In the genomic region with DNA sequence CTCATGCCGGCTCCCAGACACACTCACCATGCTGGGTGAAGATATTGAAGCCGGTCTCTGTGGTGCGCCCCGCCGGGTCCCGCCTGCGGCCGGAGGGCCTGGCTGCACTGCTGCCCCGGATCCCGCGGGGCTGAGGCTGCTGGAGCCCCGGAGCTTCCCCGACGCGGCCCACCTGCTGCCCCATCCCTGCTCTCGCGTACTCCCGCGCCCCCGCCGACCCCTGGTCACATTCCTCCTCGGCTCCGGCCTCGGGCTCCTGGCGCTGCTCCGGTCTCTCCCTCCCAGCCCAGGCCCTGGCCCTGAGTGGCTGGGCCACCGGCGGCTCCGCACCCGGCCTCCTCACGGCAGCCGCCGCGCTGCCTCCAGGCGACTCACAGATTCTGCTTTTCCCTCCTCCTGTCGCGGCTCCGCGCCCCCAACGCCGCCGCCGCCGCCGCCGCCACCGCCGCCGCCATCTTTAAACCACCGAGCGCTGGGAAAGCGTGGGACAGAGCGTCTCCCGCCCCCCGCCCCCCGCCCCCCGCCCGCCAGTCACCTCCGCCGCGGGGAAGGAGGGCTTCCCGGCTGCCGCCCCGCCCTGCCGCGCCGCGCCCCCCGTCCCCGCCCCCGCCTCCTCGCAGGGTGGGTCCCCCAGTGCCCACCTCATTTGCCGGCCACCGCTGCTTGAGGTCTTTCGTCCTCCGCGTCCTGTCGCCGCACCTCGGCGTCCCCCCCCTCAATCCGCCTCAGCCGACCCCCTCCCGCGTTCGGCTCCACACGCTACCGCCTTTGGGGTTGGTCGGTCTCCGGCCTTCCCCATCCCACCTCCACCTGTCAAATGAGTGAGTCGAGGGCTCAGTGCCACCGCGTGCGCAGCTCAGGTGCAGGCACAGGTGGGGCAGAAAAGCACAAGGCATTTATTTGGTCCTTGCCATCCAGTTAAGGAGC, we compare ENCODE assay signal across 1 cellular context.
TF ChIP-seq lines count a peak whose summit lies in the region.

A gene (minus strand): TSS at position 464 of the 927 bp plus-strand sequence. CDS start 280 bp downstream, at position 184.

TF ChIP-seq in K562, 482 proteins besides CTCF, POLR2A, EP300 and RAD21 (continued from another document and continues in another):
- TF ChIP-seq, protein P1, sequence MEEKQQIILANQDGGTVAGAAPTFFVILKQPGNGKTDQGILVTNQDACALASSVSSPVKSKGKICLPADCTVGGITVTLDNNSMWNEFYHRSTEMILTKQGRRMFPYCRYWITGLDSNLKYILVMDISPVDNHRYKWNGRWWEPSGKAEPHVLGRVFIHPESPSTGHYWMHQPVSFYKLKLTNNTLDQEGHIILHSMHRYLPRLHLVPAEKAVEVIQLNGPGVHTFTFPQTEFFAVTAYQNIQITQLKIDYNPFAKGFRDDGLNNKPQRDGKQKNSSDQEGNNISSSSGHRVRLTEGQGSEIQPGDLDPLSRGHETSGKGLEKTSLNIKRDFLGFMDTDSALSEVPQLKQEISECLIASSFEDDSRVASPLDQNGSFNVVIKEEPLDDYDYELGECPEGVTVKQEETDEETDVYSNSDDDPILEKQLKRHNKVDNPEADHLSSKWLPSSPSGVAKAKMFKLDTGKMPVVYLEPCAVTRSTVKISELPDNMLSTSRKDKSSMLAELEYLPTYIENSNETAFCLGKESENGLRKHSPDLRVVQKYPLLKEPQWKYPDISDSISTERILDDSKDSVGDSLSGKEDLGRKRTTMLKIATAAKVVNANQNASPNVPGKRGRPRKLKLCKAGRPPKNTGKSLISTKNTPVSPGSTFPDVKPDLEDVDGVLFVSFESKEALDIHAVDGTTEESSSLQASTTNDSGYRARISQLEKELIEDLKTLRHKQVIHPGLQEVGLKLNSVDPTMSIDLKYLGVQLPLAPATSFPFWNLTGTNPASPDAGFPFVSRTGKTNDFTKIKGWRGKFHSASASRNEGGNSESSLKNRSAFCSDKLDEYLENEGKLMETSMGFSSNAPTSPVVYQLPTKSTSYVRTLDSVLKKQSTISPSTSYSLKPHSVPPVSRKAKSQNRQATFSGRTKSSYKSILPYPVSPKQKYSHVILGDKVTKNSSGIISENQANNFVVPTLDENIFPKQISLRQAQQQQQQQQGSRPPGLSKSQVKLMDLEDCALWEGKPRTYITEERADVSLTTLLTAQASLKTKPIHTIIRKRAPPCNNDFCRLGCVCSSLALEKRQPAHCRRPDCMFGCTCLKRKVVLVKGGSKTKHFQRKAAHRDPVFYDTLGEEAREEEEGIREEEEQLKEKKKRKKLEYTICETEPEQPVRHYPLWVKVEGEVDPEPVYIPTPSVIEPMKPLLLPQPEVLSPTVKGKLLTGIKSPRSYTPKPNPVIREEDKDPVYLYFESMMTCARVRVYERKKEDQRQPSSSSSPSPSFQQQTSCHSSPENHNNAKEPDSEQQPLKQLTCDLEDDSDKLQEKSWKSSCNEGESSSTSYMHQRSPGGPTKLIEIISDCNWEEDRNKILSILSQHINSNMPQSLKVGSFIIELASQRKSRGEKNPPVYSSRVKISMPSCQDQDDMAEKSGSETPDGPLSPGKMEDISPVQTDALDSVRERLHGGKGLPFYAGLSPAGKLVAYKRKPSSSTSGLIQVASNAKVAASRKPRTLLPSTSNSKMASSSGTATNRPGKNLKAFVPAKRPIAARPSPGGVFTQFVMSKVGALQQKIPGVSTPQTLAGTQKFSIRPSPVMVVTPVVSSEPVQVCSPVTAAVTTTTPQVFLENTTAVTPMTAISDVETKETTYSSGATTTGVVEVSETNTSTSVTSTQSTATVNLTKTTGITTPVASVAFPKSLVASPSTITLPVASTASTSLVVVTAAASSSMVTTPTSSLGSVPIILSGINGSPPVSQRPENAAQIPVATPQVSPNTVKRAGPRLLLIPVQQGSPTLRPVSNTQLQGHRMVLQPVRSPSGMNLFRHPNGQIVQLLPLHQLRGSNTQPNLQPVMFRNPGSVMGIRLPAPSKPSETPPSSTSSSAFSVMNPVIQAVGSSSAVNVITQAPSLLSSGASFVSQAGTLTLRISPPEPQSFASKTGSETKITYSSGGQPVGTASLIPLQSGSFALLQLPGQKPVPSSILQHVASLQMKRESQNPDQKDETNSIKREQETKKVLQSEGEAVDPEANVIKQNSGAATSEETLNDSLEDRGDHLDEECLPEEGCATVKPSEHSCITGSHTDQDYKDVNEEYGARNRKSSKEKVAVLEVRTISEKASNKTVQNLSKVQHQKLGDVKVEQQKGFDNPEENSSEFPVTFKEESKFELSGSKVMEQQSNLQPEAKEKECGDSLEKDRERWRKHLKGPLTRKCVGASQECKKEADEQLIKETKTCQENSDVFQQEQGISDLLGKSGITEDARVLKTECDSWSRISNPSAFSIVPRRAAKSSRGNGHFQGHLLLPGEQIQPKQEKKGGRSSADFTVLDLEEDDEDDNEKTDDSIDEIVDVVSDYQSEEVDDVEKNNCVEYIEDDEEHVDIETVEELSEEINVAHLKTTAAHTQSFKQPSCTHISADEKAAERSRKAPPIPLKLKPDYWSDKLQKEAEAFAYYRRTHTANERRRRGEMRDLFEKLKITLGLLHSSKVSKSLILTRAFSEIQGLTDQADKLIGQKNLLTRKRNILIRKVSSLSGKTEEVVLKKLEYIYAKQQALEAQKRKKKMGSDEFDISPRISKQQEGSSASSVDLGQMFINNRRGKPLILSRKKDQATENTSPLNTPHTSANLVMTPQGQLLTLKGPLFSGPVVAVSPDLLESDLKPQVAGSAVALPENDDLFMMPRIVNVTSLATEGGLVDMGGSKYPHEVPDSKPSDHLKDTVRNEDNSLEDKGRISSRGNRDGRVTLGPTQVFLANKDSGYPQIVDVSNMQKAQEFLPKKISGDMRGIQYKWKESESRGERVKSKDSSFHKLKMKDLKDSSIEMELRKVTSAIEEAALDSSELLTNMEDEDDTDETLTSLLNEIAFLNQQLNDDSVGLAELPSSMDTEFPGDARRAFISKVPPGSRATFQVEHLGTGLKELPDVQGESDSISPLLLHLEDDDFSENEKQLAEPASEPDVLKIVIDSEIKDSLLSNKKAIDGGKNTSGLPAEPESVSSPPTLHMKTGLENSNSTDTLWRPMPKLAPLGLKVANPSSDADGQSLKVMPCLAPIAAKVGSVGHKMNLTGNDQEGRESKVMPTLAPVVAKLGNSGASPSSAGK (IDR thresholded peaks at IDR 0.05), result peak; percentile 76
- TF ChIP-seq KDM5B (IDR thresholded peaks at IDR 0.05; ENCODE audit: insufficient replicate concordance, low read depth, low read length) (peak; percentile 51), ZNF143 (CRISPR knock-in tag; IDR thresholded peaks at IDR 0.05) (no peak), BCL6 (CRISPR knock-in tag; IDR thresholded peaks at IDR 0.05) (no peak), TAL1 (IDR thresholded peaks at IDR 0.05) (no peak), MTA2 (IDR thresholded peaks at IDR 0.05; ENCODE audit: low read depth) (no peak), FIP1L1 (IDR thresholded peaks at IDR 0.05; ENCODE audit: low read depth, low read length, poor library complexity, severe bottlenecking) (peak; percentile 73), CSDE1 (IDR thresholded peaks at IDR 0.05) (no peak), MEIS2 (IDR thresholded peaks at IDR 0.05; ENCODE audit: partially characterized antibody) (no peak)
- TF ChIP-seq, protein P2, sequence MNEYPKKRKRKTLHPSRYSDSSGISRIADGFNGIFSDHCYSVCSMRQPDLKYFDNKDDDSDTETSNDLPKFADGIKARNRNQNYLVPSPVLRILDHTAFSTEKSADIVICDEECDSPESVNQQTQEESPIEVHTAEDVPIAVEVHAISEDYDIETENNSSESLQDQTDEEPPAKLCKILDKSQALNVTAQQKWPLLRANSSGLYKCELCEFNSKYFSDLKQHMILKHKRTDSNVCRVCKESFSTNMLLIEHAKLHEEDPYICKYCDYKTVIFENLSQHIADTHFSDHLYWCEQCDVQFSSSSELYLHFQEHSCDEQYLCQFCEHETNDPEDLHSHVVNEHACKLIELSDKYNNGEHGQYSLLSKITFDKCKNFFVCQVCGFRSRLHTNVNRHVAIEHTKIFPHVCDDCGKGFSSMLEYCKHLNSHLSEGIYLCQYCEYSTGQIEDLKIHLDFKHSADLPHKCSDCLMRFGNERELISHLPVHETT (CRISPR knock-in tag; conservative IDR thresholded peaks at IDR 0.05 in 1 of 2, IDR thresholded peaks at IDR 0.05 in 1 of 2), result peak in 1 of 2 experiments; percentile 68; a peak in 2 of 4 replicates
- TF ChIP-seq, protein P3, sequence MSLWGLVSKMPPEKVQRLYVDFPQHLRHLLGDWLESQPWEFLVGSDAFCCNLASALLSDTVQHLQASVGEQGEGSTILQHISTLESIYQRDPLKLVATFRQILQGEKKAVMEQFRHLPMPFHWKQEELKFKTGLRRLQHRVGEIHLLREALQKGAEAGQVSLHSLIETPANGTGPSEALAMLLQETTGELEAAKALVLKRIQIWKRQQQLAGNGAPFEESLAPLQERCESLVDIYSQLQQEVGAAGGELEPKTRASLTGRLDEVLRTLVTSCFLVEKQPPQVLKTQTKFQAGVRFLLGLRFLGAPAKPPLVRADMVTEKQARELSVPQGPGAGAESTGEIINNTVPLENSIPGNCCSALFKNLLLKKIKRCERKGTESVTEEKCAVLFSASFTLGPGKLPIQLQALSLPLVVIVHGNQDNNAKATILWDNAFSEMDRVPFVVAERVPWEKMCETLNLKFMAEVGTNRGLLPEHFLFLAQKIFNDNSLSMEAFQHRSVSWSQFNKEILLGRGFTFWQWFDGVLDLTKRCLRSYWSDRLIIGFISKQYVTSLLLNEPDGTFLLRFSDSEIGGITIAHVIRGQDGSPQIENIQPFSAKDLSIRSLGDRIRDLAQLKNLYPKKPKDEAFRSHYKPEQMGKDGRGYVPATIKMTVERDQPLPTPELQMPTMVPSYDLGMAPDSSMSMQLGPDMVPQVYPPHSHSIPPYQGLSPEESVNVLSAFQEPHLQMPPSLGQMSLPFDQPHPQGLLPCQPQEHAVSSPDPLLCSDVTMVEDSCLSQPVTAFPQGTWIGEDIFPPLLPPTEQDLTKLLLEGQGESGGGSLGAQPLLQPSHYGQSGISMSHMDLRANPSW (CRISPR knock-in tag; IDR thresholded peaks at IDR 0.05), result no peak
- TF ChIP-seq, protein P4, sequence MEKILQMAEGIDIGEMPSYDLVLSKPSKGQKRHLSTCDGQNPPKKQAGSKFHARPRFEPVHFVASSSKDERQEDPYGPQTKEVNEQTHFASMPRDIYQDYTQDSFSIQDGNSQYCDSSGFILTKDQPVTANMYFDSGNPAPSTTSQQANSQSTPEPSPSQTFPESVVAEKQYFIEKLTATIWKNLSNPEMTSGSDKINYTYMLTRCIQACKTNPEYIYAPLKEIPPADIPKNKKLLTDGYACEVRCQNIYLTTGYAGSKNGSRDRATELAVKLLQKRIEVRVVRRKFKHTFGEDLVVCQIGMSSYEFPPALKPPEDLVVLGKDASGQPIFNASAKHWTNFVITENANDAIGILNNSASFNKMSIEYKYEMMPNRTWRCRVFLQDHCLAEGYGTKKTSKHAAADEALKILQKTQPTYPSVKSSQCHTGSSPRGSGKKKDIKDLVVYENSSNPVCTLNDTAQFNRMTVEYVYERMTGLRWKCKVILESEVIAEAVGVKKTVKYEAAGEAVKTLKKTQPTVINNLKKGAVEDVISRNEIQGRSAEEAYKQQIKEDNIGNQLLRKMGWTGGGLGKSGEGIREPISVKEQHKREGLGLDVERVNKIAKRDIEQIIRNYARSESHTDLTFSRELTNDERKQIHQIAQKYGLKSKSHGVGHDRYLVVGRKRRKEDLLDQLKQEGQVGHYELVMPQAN (IDR thresholded peaks at IDR 0.05; ENCODE audit: borderline replicate concordance), result 0 out of 2 replicates have a peak, but pooled peaks have one; percentile 30
- TF ChIP-seq, protein P5, sequence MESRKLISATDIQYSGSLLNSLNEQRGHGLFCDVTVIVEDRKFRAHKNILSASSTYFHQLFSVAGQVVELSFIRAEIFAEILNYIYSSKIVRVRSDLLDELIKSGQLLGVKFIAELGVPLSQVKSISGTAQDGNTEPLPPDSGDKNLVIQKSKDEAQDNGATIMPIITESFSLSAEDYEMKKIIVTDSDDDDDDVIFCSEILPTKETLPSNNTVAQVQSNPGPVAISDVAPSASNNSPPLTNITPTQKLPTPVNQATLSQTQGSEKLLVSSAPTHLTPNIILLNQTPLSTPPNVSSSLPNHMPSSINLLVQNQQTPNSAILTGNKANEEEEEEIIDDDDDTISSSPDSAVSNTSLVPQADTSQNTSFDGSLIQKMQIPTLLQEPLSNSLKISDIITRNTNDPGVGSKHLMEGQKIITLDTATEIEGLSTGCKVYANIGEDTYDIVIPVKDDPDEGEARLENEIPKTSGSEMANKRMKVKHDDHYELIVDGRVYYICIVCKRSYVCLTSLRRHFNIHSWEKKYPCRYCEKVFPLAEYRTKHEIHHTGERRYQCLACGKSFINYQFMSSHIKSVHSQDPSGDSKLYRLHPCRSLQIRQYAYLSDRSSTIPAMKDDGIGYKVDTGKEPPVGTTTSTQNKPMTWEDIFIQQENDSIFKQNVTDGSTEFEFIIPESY (CRISPR knock-in tag; IDR thresholded peaks at IDR 0.05), result 0 out of 2 replicates have a peak, but pooled peaks have one; percentile 11
- TF ChIP-seq, protein P6, sequence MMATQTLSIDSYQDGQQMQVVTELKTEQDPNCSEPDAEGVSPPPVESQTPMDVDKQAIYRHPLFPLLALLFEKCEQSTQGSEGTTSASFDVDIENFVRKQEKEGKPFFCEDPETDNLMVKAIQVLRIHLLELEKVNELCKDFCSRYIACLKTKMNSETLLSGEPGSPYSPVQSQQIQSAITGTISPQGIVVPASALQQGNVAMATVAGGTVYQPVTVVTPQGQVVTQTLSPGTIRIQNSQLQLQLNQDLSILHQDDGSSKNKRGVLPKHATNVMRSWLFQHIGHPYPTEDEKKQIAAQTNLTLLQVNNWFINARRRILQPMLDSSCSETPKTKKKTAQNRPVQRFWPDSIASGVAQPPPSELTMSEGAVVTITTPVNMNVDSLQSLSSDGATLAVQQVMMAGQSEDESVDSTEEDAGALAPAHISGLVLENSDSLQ (IDR thresholded peaks at IDR 0.05), result no peak
- TF ChIP-seq, protein P7, sequence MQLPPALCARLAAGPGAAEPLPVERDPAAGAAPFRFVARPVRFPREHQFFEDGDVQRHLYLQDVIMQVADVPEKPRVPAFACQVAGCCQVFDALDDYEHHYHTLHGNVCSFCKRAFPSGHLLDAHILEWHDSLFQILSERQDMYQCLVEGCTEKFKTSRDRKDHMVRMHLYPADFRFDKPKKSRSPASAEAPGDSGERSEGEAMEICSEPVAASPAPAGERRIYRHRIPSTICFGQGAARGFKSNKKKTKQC (CRISPR knock-in tag; IDR thresholded peaks at IDR 0.05), result no peak
